Comparison of ENCODE assay signal across 29 cellular contexts in genomic region chr2:120001461-120001860, GRCh38.
"Had no signal": no experiment of that assay in that cellular context is flagged by ENCODE, and none has a peak within 500 bp of the region (broad histone marks: within the 10 kb centered on the region; RNA-seq: fewer than 3 reads in every experiment).

No MANE protein-coding gene starts in this region.

- H3K36me3 Mint-ChIP-seq: stimulated activated effector memory CD8-positive, alpha-beta T cell treated with anti-CD3 and anti-CD28 coated beads, Interleukin-12 subunit alpha, Interleukin-12 subunit beta, amount 100 ng/mL, for 72 hours; stimulated activated memory B cell treated with anti-CD40 and anti-IgM and Interleukin-4, amounts not matched to agents 10 μg/mL and 1 μg/mL and 100 μg/mL, for 72 hours; stimulated activated naive B cell treated with anti-CD40 and anti-IgM and Interleukin-4, amounts not matched to agents 10 μg/mL and 1 μg/mL and 100 μg/mL, for 72 hours had no signal

- H3K4me3 ChIP-seq: stomach, suprapubic skin, testis, thoracic aorta, thyroid gland, tibial artery, tibial nerve, transverse colon, upper lobe of left lung, upper lobe of right lung, uterus, vagina had no signal

- H3K9me3 Mint-ChIP-seq: stimulated activated effector memory CD8-positive, alpha-beta T cell treated with anti-CD3 and anti-CD28 coated beads, Interleukin-12 subunit alpha, Interleukin-12 subunit beta, amount 100 ng/mL, for 72 hours; stimulated activated memory B cell treated with anti-CD40 and anti-IgM and Interleukin-4, amounts not matched to agents 10 μg/mL and 1 μg/mL and 100 μg/mL, for 72 hours; stimulated activated naive B cell treated with anti-CD40 and anti-IgM and Interleukin-4, amounts not matched to agents 10 μg/mL and 1 μg/mL and 100 μg/mL, for 72 hours; stimulated activated naive CD8-positive, alpha-beta T cell treated with anti-CD3 and anti-CD28 coated beads, Interleukin-15, amount 100 ng/mL, for 72 hours; stimulated activated naive CD8-positive, alpha-beta T cell treated with anti-CD3 and anti-CD28 coated beads, Interleukin-15, Interleukin-2, amounts not matched to agents 100 ng/mL and 50 ng/mL, for 24 hours had no signal

- H3K36me3 ChIP-seq: stomach, suprapubic skin, thoracic aorta, thyroid gland, tibial artery, tibial nerve, transverse colon, upper lobe of left lung, upper lobe of right lung, uterus, vagina had no signal

- H3K27me3 ChIP-seq: stomach, suprapubic skin, testis, thyroid gland, tibial artery, tibial nerve, transverse colon, upper lobe of left lung, upper lobe of right lung, uterus, vagina had no signal

- H3K4me1 ChIP-seq: stomach, suprapubic skin, testis, thyroid gland, tibial artery, tibial nerve, upper lobe of left lung, upper lobe of right lung, uterus, vagina had no signal

- DNase-seq: stimulated activated CD4-positive, alpha-beta T cell treated with anti-CD3 and anti-CD28 coated beads, Interleukin-2, amount 100 ng/mL, for 48 hours; stimulated activated CD4-positive, alpha-beta T cell treated with anti-CD3 and anti-CD28 coated beads, Interleukin-4, amount 100 ng/mL, for 1 hour; stimulated activated CD4-positive, alpha-beta T cell treated with anti-CD3 and anti-CD28 coated beads, Interleukin-4, amount 100 ng/mL, for 24 hours; stimulated activated CD4-positive, alpha-beta T cell treated with anti-CD3 and anti-CD28 coated beads, Interleukin-4, amount 100 ng/mL, for 4 hours; stimulated activated CD8-positive, alpha-beta memory T cell treated with anti-CD3 and anti-CD28 coated beads, Interleukin-4, amount 100 ng/mL, for 48 hours; stimulated activated naive B cell treated with anti-CD40 and anti-IgM and Interleukin-4, amounts not matched to agents 10 μg/mL and 1 μg/mL and 100 μg/mL, for 72 hours; stimulated activated naive CD4-positive, alpha-beta T cell; stimulated activated naive CD4-positive, alpha-beta T cell treated with Interleukin-2 at 50 U/mL for 16 hours; stimulated activated naive CD8-positive, alpha-beta T cell treated with anti-CD3 and anti-CD28 coated beads, Interleukin-15, amount 100 ng/mL, for 72 hours; stimulated activated naive CD8-positive, alpha-beta T cell treated with anti-CD3 and anti-CD28 coated beads, Interleukin-15, Interleukin-2, amounts not matched to agents 100 U/mL and 50 U/mL, for 24 hours; stomach; substantia nigra; testis; thyroid gland; tibial artery; transverse colon; trophoblast cell; upper lobe of left lung; upper lobe of right lung; uterus had no signal

- H3K4me3 Mint-ChIP-seq: stimulated activated effector memory CD8-positive, alpha-beta T cell treated with anti-CD3 and anti-CD28 coated beads, Interleukin-12 subunit alpha, Interleukin-12 subunit beta, amount 100 ng/mL, for 72 hours; stimulated activated memory B cell treated with anti-CD40 and anti-IgM and Interleukin-4, amounts not matched to agents 10 μg/mL and 1 μg/mL and 100 μg/mL, for 72 hours; stimulated activated naive B cell treated with anti-CD40 and anti-IgM and Interleukin-4, amounts not matched to agents 10 μg/mL and 1 μg/mL and 100 μg/mL, for 72 hours; stimulated activated naive CD8-positive, alpha-beta T cell treated with anti-CD3 and anti-CD28 coated beads, Interleukin-15, amount 100 ng/mL, for 72 hours; stimulated activated naive CD8-positive, alpha-beta T cell treated with anti-CD3 and anti-CD28 coated beads, Interleukin-15, Interleukin-2, amounts not matched to agents 100 ng/mL and 50 ng/mL, for 24 hours; type B pancreatic cell had no signal

- ATAC-seq: stimulated activated effector memory CD8-positive, alpha-beta T cell treated with anti-CD3 and anti-CD28 coated beads, Interleukin-12 subunit alpha, Interleukin-12 subunit beta, amount 100 ng/mL, for 72 hours; stimulated activated memory B cell treated with anti-CD40 and anti-IgM and Interleukin-4, amounts not matched to agents 10 μg/mL and 1 μg/mL and 100 μg/mL, for 72 hours; stimulated activated naive B cell treated with anti-CD40 and anti-IgM and Interleukin-4, amounts not matched to agents 10 μg/mL and 1 μg/mL and 100 μg/mL, for 72 hours; stimulated activated naive CD8-positive, alpha-beta T cell treated with anti-CD3 and anti-CD28 coated beads, Interleukin-15, amount 100 ng/mL, for 72 hours; stimulated activated naive CD8-positive, alpha-beta T cell treated with anti-CD3 and anti-CD28 coated beads, Interleukin-15, Interleukin-2, amounts not matched to agents 100 U/mL and 50 U/mL, for 24 hours; upper lobe of right lung had no signal

- FAIRE-seq: urothelium cell line had no signal

- H3K27me3 Mint-ChIP-seq: stimulated activated memory B cell treated with anti-CD40 and anti-IgM and Interleukin-4, amounts not matched to agents 10 μg/mL and 1 μg/mL and 100 μg/mL, for 72 hours; stimulated activated naive CD8-positive, alpha-beta T cell treated with anti-CD3 and anti-CD28 coated beads, Interleukin-15, amount 100 ng/mL, for 72 hours; stimulated activated naive CD8-positive, alpha-beta T cell treated with anti-CD3 and anti-CD28 coated beads, Interleukin-15, Interleukin-2, amounts not matched to agents 100 ng/mL and 50 ng/mL, for 24 hours; type B pancreatic cell had no signal

- H3K9me3 ChIP-seq: stomach, suprapubic skin, testis, thoracic aorta, thyroid gland, tibial artery, tibial nerve, transverse colon, upper lobe of left lung, upper lobe of right lung, uterus, vagina had no signal

- H3K27ac Mint-ChIP-seq: stimulated activated effector memory CD8-positive, alpha-beta T cell treated with anti-CD3 and anti-CD28 coated beads, Interleukin-12 subunit alpha, Interleukin-12 subunit beta, amount 100 ng/mL, for 72 hours; stimulated activated memory B cell treated with anti-CD40 and anti-IgM and Interleukin-4, amounts not matched to agents 10 μg/mL and 1 μg/mL and 100 μg/mL, for 72 hours; stimulated activated naive B cell treated with anti-CD40 and anti-IgM and Interleukin-4, amounts not matched to agents 10 μg/mL and 1 μg/mL and 100 μg/mL, for 72 hours; stimulated activated naive CD8-positive, alpha-beta T cell treated with anti-CD3 and anti-CD28 coated beads, Interleukin-15, Interleukin-2, amounts not matched to agents 100 ng/mL and 50 ng/mL, for 24 hours; type B pancreatic cell had no signal

- H3K27ac ChIP-seq: stomach, suprapubic skin, testis, thoracic aorta, thyroid gland, tibial artery, tibial nerve, transverse colon, upper lobe of left lung, upper lobe of right lung, uterus, vagina had no signal

- H3K4me1 Mint-ChIP-seq: stimulated activated effector memory CD8-positive, alpha-beta T cell treated with anti-CD3 and anti-CD28 coated beads, Interleukin-12 subunit alpha, Interleukin-12 subunit beta, amount 100 ng/mL, for 72 hours had no signal
